ENCODE assay signal across 1 cellular context in the genomic region with DNA sequence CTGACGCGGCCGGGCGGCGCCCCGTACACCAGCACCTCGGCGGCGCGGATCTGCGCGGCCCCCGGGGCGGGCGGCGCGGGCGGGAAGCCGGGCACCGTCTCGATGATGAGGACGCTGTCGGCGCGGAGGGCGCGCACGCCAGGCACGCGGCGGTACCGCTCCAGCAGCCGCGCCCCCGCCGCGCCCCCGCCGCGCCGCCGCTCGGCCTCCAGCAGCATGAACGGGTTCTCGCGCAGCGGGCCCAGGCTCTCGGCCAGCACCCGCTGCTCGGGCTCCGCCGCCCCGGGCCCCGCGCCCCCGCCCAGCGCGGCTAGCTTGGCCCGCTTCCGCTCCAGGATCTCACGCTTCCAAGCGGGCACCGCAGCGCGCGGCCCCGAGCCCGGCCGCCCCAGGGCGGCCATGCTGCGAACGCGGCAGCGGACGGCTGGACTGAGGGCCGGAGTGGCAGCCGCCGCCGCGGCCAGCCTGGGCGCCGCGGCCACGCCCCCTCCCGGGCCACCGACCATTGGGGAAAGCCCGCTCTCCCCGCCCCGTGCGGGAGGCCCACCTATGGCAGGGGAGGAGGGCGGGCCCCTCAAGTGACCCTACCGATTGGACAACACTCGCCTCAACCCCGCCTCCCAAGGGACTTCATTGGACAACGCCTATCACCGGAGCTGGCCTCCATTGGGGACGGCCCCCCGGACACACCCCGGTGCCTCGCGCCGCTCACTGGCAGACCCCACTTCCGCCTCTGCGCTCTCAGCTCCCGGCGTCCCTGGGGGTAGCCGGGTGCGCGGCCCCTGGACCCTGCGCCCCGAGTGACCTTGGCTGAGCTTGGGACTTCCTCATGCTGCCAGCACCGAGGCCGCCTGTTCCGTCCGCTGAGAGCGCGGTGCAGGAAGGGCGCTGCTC.
TF ChIP-seq lines count a peak whose summit lies in the region.

A gene with protein sequence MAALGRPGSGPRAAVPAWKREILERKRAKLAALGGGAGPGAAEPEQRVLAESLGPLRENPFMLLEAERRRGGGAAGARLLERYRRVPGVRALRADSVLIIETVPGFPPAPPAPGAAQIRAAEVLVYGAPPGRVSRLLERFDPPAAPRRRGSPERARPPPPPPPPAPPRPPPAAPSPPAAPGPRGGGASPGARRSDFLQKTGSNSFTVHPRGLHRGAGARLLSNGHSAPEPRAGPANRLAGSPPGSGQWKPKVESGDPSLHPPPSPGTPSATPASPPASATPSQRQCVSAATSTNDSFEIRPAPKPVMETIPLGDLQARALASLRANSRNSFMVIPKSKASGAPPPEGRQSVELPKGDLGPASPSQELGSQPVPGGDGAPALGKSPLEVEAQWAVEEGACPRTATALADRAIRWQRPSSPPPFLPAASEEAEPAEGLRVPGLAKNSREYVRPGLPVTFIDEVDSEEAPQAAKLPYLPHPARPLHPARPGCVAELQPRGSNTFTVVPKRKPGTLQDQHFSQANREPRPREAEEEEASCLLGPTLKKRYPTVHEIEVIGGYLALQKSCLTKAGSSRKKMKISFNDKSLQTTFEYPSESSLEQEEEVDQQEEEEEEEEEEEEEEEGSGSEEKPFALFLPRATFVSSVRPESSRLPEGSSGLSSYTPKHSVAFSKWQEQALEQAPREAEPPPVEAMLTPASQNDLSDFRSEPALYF (minus strand): TSS at position 431 of the 894 bp plus-strand sequence. CDS start 30 bp downstream, at position 401.

TF ChIP-seq in HepG2, 621 proteins besides CTCF, POLR2A, EP300 and RAD21 (continued from another document and continues in another):
- TF ChIP-seq, protein P1, sequence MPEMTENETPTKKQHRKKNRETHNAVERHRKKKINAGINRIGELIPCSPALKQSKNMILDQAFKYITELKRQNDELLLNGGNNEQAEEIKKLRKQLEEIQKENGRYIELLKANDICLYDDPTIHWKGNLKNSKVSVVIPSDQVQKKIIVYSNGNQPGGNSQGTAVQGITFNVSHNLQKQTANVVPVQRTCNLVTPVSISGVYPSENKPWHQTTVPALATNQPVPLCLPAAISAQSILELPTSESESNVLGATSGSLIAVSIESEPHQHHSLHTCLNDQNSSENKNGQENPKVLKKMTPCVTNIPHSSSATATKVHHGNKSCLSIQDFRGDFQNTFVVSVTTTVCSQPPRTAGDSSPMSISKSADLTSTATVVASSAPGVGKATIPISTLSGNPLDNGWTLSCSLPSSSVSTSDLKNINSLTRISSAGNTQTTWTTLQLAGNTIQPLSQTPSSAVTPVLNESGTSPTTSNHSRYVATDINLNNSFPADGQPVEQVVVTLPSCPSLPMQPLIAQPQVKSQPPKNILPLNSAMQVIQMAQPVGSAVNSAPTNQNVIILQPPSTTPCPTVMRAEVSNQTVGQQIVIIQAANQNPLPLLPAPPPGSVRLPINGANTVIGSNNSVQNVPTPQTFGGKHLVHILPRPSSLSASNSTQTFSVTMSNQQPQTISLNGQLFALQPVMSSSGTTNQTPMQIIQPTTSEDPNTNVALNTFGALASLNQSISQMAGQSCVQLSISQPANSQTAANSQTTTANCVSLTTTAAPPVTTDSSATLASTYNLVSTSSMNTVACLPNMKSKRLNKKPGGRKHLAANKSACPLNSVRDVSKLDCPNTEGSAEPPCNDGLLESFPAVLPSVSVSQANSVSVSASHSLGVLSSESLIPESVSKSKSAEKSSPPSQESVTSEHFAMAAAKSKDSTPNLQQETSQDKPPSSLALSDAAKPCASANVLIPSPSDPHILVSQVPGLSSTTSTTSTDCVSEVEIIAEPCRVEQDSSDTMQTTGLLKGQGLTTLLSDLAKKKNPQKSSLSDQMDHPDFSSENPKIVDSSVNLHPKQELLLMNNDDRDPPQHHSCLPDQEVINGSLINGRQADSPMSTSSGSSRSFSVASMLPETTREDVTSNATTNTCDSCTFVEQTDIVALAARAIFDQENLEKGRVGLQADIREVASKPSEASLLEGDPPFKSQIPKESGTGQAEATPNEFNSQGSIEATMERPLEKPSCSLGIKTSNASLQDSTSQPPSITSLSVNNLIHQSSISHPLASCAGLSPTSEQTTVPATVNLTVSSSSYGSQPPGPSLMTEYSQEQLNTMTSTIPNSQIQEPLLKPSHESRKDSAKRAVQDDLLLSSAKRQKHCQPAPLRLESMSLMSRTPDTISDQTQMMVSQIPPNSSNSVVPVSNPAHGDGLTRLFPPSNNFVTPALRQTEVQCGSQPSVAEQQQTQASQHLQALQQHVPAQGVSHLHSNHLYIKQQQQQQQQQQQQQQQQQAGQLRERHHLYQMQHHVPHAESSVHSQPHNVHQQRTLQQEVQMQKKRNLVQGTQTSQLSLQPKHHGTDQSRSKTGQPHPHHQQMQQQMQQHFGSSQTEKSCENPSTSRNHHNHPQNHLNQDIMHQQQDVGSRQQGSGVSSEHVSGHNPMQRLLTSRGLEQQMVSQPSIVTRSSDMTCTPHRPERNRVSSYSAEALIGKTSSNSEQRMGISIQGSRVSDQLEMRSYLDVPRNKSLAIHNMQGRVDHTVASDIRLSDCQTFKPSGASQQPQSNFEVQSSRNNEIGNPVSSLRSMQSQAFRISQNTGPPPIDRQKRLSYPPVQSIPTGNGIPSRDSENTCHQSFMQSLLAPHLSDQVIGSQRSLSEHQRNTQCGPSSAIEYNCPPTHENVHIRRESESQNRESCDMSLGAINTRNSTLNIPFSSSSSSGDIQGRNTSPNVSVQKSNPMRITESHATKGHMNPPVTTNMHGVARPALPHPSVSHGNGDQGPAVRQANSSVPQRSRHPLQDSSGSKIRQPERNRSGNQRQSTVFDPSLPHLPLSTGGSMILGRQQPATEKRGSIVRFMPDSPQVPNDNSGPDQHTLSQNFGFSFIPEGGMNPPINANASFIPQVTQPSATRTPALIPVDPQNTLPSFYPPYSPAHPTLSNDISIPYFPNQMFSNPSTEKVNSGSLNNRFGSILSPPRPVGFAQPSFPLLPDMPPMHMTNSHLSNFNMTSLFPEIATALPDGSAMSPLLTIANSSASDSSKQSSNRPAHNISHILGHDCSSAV (CRISPR knock-in tag; IDR thresholded peaks at IDR 0.05; ENCODE audit: borderline replicate concordance): no peak
- TF ChIP-seq ZNF660 (CRISPR knock-in tag; IDR thresholded peaks at IDR 0.05; ENCODE audit: borderline replicate concordance, low read depth) (no peak), GTF3A (CRISPR knock-in tag; conservative IDR thresholded peaks at IDR 0.05) (no peak), ZNF775 (CRISPR knock-in tag; IDR thresholded peaks at IDR 0.05; ENCODE audit: borderline replicate concordance) (no peak), POLR2G (IDR thresholded peaks at IDR 0.05; ENCODE audit: low read depth, low read length) (peak; percentile 91), ZFP36 (IDR thresholded peaks at IDR 0.05; ENCODE audit: borderline replicate concordance, low read depth, low read length, partially characterized antibody) (no peak), ETV5 (CRISPR knock-in tag; IDR thresholded peaks at IDR 0.05; ENCODE audit: borderline replicate concordance) (peak; percentile 91), CENPT (CRISPR knock-in tag; IDR thresholded peaks at IDR 0.05; ENCODE audit: low read depth) (peak; percentile 48; the same call in 1 of the 2 replicates)
- TF ChIP-seq, protein P2, sequence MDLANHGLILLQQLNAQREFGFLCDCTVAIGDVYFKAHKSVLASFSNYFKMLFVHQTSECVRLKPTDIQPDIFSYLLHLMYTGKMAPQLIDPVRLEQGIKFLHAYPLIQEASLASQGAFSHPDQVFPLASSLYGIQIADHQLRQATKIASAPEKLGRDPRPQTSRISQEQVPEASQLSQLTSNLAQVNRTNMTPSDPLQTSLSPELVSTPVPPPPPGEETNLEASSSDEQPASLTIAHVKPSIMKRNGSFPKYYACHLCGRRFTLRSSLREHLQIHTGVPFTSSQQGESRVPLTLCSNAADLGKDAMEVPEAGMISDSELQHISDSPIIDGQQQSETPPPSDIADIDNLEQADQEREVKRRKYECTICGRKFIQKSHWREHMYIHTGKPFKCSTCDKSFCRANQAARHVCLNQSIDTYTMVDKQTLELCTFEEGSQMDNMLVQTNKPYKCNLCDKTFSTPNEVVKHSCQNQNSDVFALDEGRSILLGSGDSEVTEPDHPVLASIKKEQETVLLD (CRISPR knock-in tag; IDR thresholded peaks at IDR 0.05; ENCODE audit: low read depth): peak; percentile 91
- TF ChIP-seq, protein P3, sequence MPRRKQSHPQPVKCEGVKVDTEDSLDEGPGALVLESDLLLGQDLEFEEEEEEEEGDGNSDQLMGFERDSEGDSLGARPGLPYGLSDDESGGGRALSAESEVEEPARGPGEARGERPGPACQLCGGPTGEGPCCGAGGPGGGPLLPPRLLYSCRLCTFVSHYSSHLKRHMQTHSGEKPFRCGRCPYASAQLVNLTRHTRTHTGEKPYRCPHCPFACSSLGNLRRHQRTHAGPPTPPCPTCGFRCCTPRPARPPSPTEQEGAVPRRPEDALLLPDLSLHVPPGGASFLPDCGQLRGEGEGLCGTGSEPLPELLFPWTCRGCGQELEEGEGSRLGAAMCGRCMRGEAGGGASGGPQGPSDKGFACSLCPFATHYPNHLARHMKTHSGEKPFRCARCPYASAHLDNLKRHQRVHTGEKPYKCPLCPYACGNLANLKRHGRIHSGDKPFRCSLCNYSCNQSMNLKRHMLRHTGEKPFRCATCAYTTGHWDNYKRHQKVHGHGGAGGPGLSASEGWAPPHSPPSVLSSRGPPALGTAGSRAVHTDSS (CRISPR knock-in tag; conservative IDR thresholded peaks at IDR 0.05): no peak
- TF ChIP-seq, protein P4, sequence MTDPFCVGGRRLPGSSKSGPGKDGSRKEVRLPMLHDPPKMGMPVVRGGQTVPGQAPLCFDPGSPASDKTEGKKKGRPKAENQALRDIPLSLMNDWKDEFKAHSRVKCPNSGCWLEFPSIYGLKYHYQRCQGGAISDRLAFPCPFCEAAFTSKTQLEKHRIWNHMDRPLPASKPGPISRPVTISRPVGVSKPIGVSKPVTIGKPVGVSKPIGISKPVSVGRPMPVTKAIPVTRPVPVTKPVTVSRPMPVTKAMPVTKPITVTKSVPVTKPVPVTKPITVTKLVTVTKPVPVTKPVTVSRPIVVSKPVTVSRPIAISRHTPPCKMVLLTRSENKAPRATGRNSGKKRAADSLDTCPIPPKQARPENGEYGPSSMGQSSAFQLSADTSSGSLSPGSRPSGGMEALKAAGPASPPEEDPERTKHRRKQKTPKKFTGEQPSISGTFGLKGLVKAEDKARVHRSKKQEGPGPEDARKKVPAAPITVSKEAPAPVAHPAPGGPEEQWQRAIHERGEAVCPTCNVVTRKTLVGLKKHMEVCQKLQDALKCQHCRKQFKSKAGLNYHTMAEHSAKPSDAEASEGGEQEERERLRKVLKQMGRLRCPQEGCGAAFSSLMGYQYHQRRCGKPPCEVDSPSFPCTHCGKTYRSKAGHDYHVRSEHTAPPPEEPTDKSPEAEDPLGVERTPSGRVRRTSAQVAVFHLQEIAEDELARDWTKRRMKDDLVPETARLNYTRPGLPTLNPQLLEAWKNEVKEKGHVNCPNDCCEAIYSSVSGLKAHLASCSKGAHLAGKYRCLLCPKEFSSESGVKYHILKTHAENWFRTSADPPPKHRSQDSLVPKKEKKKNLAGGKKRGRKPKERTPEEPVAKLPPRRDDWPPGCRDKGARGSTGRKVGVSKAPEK (CRISPR knock-in tag; IDR thresholded peaks at IDR 0.05; ENCODE audit: borderline replicate concordance): no peak
- TF ChIP-seq, protein P5, sequence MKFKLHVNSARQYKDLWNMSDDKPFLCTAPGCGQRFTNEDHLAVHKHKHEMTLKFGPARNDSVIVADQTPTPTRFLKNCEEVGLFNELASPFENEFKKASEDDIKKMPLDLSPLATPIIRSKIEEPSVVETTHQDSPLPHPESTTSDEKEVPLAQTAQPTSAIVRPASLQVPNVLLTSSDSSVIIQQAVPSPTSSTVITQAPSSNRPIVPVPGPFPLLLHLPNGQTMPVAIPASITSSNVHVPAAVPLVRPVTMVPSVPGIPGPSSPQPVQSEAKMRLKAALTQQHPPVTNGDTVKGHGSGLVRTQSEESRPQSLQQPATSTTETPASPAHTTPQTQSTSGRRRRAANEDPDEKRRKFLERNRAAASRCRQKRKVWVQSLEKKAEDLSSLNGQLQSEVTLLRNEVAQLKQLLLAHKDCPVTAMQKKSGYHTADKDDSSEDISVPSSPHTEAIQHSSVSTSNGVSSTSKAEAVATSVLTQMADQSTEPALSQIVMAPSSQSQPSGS (CRISPR knock-in tag; IDR thresholded peaks at IDR 0.05): peak; percentile 60; the same call in 1 of the 2 replicates
- TF ChIP-seq, protein P6, sequence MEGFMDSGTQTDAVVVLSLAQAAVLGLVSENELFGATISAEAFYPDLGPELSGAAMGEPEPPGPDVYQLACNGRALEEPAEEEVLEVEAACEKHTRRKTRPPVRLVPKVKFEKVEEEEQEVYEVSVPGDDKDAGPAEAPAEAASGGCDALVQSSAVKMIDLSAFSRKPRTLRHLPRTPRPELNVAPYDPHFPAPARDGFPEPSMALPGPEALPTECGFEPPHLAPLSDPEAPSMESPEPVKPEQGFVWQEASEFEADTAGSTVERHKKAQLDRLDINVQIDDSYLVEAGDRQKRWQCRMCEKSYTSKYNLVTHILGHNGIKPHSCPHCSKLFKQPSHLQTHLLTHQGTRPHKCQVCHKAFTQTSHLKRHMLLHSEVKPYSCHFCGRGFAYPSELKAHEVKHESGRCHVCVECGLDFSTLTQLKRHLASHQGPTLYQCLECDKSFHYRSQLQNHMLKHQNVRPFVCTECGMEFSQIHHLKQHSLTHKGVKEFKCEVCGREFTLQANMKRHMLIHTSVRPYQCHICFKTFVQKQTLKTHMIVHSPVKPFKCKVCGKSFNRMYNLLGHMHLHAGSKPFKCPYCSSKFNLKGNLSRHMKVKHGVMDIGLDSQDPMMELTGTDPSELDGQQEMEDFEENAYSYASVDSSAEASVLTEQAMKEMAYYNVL (CRISPR knock-in tag; IDR thresholded peaks at IDR 0.05; ENCODE audit: borderline replicate concordance): no peak
- TF ChIP-seq, protein P7, sequence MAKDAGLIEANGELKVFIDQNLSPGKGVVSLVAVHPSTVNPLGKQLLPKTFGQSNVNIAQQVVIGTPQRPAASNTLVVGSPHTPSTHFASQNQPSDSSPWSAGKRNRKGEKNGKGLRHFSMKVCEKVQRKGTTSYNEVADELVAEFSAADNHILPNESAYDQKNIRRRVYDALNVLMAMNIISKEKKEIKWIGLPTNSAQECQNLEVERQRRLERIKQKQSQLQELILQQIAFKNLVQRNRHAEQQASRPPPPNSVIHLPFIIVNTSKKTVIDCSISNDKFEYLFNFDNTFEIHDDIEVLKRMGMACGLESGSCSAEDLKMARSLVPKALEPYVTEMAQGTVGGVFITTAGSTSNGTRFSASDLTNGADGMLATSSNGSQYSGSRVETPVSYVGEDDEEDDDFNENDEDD (CRISPR knock-in tag; IDR thresholded peaks at IDR 0.05; ENCODE audit: borderline replicate concordance): peak; percentile 63; the same call in 1 of the 2 replicates
- TF ChIP-seq, protein P8, sequence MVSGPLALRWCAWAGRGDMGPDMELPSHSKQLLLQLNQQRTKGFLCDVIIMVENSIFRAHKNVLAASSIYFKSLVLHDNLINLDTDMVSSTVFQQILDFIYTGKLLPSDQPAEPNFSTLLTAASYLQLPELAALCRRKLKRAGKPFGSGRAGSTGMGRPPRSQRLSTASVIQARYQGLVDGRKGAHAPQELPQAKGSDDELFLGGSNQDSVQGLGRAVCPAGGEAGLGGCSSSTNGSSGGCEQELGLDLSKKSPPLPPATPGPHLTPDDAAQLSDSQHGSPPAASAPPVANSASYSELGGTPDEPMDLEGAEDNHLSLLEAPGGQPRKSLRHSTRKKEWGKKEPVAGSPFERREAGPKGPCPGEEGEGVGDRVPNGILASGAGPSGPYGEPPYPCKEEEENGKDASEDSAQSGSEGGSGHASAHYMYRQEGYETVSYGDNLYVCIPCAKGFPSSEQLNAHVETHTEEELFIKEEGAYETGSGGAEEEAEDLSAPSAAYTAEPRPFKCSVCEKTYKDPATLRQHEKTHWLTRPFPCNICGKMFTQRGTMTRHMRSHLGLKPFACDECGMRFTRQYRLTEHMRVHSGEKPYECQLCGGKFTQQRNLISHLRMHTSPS (CRISPR knock-in tag; IDR thresholded peaks at IDR 0.05; ENCODE audit: low read depth): peak; percentile 67
- TF ChIP-seq, protein P9, sequence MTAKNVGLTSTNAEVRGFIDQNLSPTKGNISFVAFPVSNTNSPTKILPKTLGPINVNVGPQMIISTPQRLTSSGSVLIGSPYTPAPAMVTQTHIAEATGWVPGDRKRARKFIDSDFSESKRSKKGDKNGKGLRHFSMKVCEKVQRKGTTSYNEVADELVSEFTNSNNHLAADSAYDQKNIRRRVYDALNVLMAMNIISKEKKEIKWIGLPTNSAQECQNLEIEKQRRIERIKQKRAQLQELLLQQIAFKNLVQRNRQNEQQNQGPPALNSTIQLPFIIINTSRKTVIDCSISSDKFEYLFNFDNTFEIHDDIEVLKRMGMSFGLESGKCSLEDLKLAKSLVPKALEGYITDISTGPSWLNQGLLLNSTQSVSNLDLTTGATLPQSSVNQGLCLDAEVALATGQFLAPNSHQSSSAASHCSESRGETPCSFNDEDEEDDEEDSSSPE (CRISPR knock-in tag; IDR thresholded peaks at IDR 0.05): peak; percentile 78
